Comparison of ENCODE assay signal across 8 cellular contexts in the genomic region with DNA sequence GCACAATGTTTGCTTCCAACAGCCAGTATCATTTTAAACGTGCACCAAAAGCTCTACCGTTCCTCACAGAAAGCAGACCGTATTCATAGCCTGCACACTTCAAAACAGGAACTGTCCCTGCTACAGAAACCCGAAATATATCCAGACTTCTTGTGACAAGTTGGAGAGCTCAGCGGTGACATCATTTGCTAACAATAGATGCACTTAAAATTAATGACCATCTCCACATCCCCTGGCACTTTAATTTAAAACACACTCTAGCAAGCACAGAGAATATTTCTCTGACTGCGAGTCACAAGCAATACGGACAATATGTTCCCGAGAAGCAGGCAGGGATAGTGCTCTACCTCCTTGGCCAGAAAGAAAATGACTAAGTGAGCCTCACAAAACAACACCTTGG. TPM values are rescaled to one million over a fixed set of nuclear protein-coding genes. Genes with fewer than 3 reads are reported as not detected.
A peak's percentile ranks its signal among the peaks of the same experiment; 100 is the strongest.
DNase-seq lines count a peak whose midpoint lies in the region; ATAC-seq and TF ChIP-seq lines count a peak whose summit lies in the region.

No MANE protein-coding gene starts in this region.

- H3K36me3 Mint-ChIP-seq in type B pancreatic cell (no peaks in the 10 kb centered on the region), immature natural killer cell (no peaks in the 10 kb centered on the region)

- H3K27me3 Mint-ChIP-seq in type B pancreatic cell (no peaks in the 10 kb centered on the region), immature natural killer cell (ENCODE audit: low read depth in 3 of 3) (peaks cover 2 to 7% (median 6%) of the 10 kb centered on the region in 3 donors)

- peak overlapping the region; percentile 24 for H3K4me3 ChIP-seq in AG10803 (ENCODE audit: low read length)

- 0 out of 2 replicates have a peak, but pooled peaks have one; percentile 15 for TF ChIP-seq POLR2A in Raji (IDR thresholded peaks at IDR 0.05; ENCODE audit: insufficient read depth, low read depth, low read length)

- ATAC-seq in GM21786 (IDR thresholded peaks at IDR 0.05; ENCODE audit: unreplicated experiment) (peak; percentile 42), Right ventricle myocardium superior (ENCODE audit: poor library complexity) (peak; percentile 84)

- H3K4me1 Mint-ChIP-seq in type B pancreatic cell (ENCODE audit: unreplicated experiment) (peaks cover 13% of the 10 kb centered on the region), immature natural killer cell (peaks cover 1 to 12% of the 10 kb centered on the region in 2 donors)

- intact Hi-C loops in Right ventricle myocardium superior (cut with DNase I) = no loop called here

- DNase-seq in AG10803 (ENCODE audit: low read depth) (peak; percentile 61), Right ventricle myocardium superior (no peak), type B pancreatic cell (ENCODE audit: extremely low spot score, unreplicated experiment) (no peak), COLO668 (lab: John Stamatoyannopoulos, UW; ENCODE audit: unreplicated experiment) (no peak), immature natural killer cell (no peak)
- no peak for DNase-seq in stimulated activated CD4-positive, alpha-beta T cell treated with anti-CD3 and anti-CD28 coated beads, Interleukin-1b, Interleukin-23, amount 100 ng/mL, for 48 hours

- no peak overlapping the region for H3K27ac Mint-ChIP-seq in type B pancreatic cell
- no peak overlapping the region for H3K27ac Mint-ChIP-seq in immature natural killer cell

- H3K9me3 Mint-ChIP-seq in type B pancreatic cell = peaks cover 8% of the 10 kb centered on the region
- no peaks in the 10 kb centered on the region for H3K9me3 Mint-ChIP-seq in immature natural killer cell

- no peak for TF ChIP-seq CTCF in AG10803 (conservative IDR thresholded peaks at IDR 0.05; ENCODE audit: low read length)
- no peak for TF ChIP-seq CTCF in type B pancreatic cell (conservative IDR thresholded peaks at IDR 0.05)

- H3K4me3 Mint-ChIP-seq in type B pancreatic cell (peak overlapping the region; percentile 21), immature natural killer cell (peak overlapping the region in 1 of 5 donors; percentile 47)

RNA-seq across cellular contexts. Expression of gene NYX, which starts 2.5 kb away (rescaled TPM):
- total RNA-seq in Right ventricle myocardium superior = not detected
- total RNA-seq in type B pancreatic cell (ENCODE audit: low replicate concordance) = 0.17 TPM in 1 of 2 replicates, not detected in the other
- not detected for polyA plus RNA-seq in immature natural killer cell
